28 cellular contexts compared by ENCODE assay signal in genomic region chr11:84793318-84793717, GRCh38.
"Had no signal": no experiment of that assay in that cellular context is flagged by ENCODE, and none has a peak within 500 bp of the region (broad histone marks: within the 10 kb centered on the region; RNA-seq: fewer than 3 reads in every experiment).

No MANE protein-coding gene starts in this region.

- H3K4me3 Mint-ChIP-seq: immature natural killer cell; naive thymus-derived CD8-positive, alpha-beta T cell; nephron; neural crest cell; stimulated activated effector memory CD8-positive, alpha-beta T cell treated with anti-CD3 and anti-CD28 coated beads, Interleukin-12 subunit alpha, Interleukin-12 subunit beta, amount 100 ng/mL, for 72 hours; stimulated activated naive CD8-positive, alpha-beta T cell treated with anti-CD3 and anti-CD28 coated beads, Interleukin-15, Interleukin-2, amounts not matched to agents 100 ng/mL and 50 ng/mL, for 24 hours had no signal

- DNase-seq: hypothalamus; immature natural killer cell; islet precursor cell; lower lobe of right lung; mammary epithelial cell; mesenchymal stem cell; naive thymus-derived CD8-positive, alpha-beta T cell; nucleus accumbens; pancreas; posterior cingulate gyrus; retina; right cardiac atrium; small intestine; spleen; stimulated activated CD4-positive, alpha-beta T cell treated with anti-CD3 and anti-CD28 coated beads, Interleukin-4, amount 100 ng/mL, for 24 hours; stimulated activated naive CD4-positive, alpha-beta T cell; tibial artery; trophoblast cell; upper lobe of right lung had no signal

- H3K27me3 ChIP-seq: pancreas, spleen, suprapubic skin, tibial artery, upper lobe of right lung had no signal

- H3K27ac Mint-ChIP-seq: immature natural killer cell; naive thymus-derived CD8-positive, alpha-beta T cell; nephron; stimulated activated effector memory CD8-positive, alpha-beta T cell treated with anti-CD3 and anti-CD28 coated beads, Interleukin-12 subunit alpha, Interleukin-12 subunit beta, amount 100 ng/mL, for 72 hours; stimulated activated naive CD8-positive, alpha-beta T cell treated with anti-CD3 and anti-CD28 coated beads, Interleukin-15, Interleukin-2, amounts not matched to agents 100 ng/mL and 50 ng/mL, for 24 hours had no signal

- H3K36me3 ChIP-seq: lower lobe of right lung, pancreas, prostate gland, spleen, suprapubic skin, thoracic aorta, tibial artery, upper lobe of right lung had no signal

- H3K27ac ChIP-seq: lower lobe of right lung, pancreas, prostate gland, spleen, suprapubic skin, thoracic aorta, tibial artery, upper lobe of right lung had no signal

- H3K27me3 Mint-ChIP-seq: naive thymus-derived CD8-positive, alpha-beta T cell; stimulated activated naive CD8-positive, alpha-beta T cell treated with anti-CD3 and anti-CD28 coated beads, Interleukin-15, Interleukin-2, amounts not matched to agents 100 ng/mL and 50 ng/mL, for 24 hours had no signal

- FAIRE-seq: pancreas, small intestine, urothelium cell line had no signal

- H3K4me3 ChIP-seq: lower lobe of right lung, pancreas, prostate gland, spleen, suprapubic skin, thoracic aorta, tibial artery, upper lobe of right lung had no signal

- H3K36me3 Mint-ChIP-seq: immature natural killer cell; stimulated activated effector memory CD8-positive, alpha-beta T cell treated with anti-CD3 and anti-CD28 coated beads, Interleukin-12 subunit alpha, Interleukin-12 subunit beta, amount 100 ng/mL, for 72 hours had no signal

- H3K4me1 ChIP-seq: lower lobe of right lung, pancreas, prostate gland, spleen, suprapubic skin, tibial artery, upper lobe of right lung had no signal

- H3K9me3 ChIP-seq: lower lobe of right lung, prostate gland, suprapubic skin, thoracic aorta, upper lobe of right lung had no signal

- H3K4me1 Mint-ChIP-seq: immature natural killer cell; naive thymus-derived CD8-positive, alpha-beta T cell; nephron; stimulated activated effector memory CD8-positive, alpha-beta T cell treated with anti-CD3 and anti-CD28 coated beads, Interleukin-12 subunit alpha, Interleukin-12 subunit beta, amount 100 ng/mL, for 72 hours had no signal

- H3K9me3 Mint-ChIP-seq: nephron had no signal

- ATAC-seq: lower lobe of right lung; naive thymus-derived CD8-positive, alpha-beta T cell; right cardiac atrium; sciatic nerve; stimulated activated effector memory CD8-positive, alpha-beta T cell treated with anti-CD3 and anti-CD28 coated beads, Interleukin-12 subunit alpha, Interleukin-12 subunit beta, amount 100 ng/mL, for 72 hours; upper lobe of right lung had no signal
